In genomic region chr11:468493-468892, GRCh38 we compare ENCODE assay signal across 13 cellular contexts. TPM values are rescaled to one million over a fixed set of nuclear protein-coding genes. Genes with fewer than 3 reads are reported as not detected.
DNase-seq lines count a peak whose midpoint lies in the region; ATAC-seq and TF ChIP-seq lines count a peak whose summit lies in the region.
"Had no signal": no experiment of that assay in that cellular context is flagged by ENCODE, and none has a peak within 500 bp of the region (broad histone marks: within the 10 kb centered on the region; RNA-seq: fewer than 3 reads in every experiment).

No MANE protein-coding gene starts in this region.

- H3K79me1 ChIP-seq in neuronal stem cell (ENCODE audit: low read depth, low read length), result peaks cover 13% of the 10 kb centered on the region

- no peaks in the 10 kb centered on the region for H3K9me3 Mint-ChIP-seq in endodermal cell
- H3K9me3 Mint-ChIP-seq: activated naive CD4-positive, alpha-beta T cell treated with anti-CD3 and anti-CD28 coated beads, Interleukin-2, amount 10 ng/mL, durations not matched to agents 7 days and 5 days; T-helper 1 cell treated with Interleukin-12 subunit alpha and Interleukin-12 subunit beta and Interleukin-4 antibody, amounts not matched to agents 30 μg/mL and 1 μg/mL, for 36 hours had no signal

- H3K18ac ChIP-seq in neuronal stem cell (ENCODE audit: low read length), result no peak overlapping the region

- DNase-seq in NCI-H2227 (lab: John Stamatoyannopoulos, UW; ENCODE audit: unreplicated experiment), result peak; percentile 57
- no peak for DNase-seq in endodermal cell
- DNase-seq in lower lobe of right lung, result no peak
- no peak for DNase-seq in substantia nigra (lab: John Stamatoyannopoulos, UW)
- no peak for DNase-seq in gastrocnemius medialis
- no peak for DNase-seq in neuronal stem cell (ENCODE audit: low spot score)
- DNase-seq: activated CD8-positive, alpha-beta memory T cell treated with anti-CD3 and anti-CD28 coated beads for 24 hours; activated naive CD4-positive, alpha-beta T cell treated with anti-CD3 and anti-CD28 coated beads, Interleukin-2, amount 10 ng/mL, durations not matched to agents 7 days and 5 days; CD4-positive, CD25-positive, alpha-beta regulatory T cell; NCI-H146 had no signal

- H2AK5ac ChIP-seq in neuronal stem cell (ENCODE audit: low read depth, low read length), result no peak overlapping the region

- peak overlapping the region; percentile 24 for H3K27ac ChIP-seq in endodermal cell (ENCODE audit: low read depth, low read length)
- peak overlapping the region; percentile 8 for H3K27ac ChIP-seq in lower lobe of right lung
- peak overlapping the region; percentile 97 for H3K27ac ChIP-seq in substantia nigra (ENCODE audit: low read depth, low read length, poor library complexity, severe bottlenecking)
- H3K27ac ChIP-seq in gastrocnemius medialis, result peak overlapping the region in 2 of 4 donors; percentile 41 to 64
- no peak overlapping the region for H3K27ac ChIP-seq in neuronal stem cell (replicated peaks; ENCODE audit: low read length)

- H4K8ac ChIP-seq in neuronal stem cell (ENCODE audit: low read depth, low read length), result no peak overlapping the region

- H3K9ac ChIP-seq in endodermal cell (ENCODE audit: extremely low read depth, low read length, poor library complexity, severe bottlenecking) (no peak overlapping the region), neuronal stem cell (ENCODE audit: low read depth, low read length, poor library complexity) (no peak overlapping the region)

- H3K9me3 ChIP-seq in endodermal cell (ENCODE audit: control insufficient read depth, low read length) (no peaks in the 10 kb centered on the region), lower lobe of right lung (no peaks in the 10 kb centered on the region), gastrocnemius medialis (no peaks in the 10 kb centered on the region), neuronal stem cell (replicated peaks in 1 of 2; ENCODE audit: control insufficient read depth in 2 of 2, insufficient read depth in 1 of 2, low read depth in 1 of 2, low read length in 2 of 2) (peaks cover 0 to 2% of the 10 kb centered on the region in 2 donors)

- no peak overlapping the region for H2BK120ac ChIP-seq in neuronal stem cell (ENCODE audit: low read depth, low read length)

- no peak for TF ChIP-seq POLR2A in gastrocnemius medialis (IDR thresholded peaks at IDR 0.05)

- H2BK12ac ChIP-seq in neuronal stem cell (ENCODE audit: low read length), result no peak overlapping the region

- peak overlapping the region; percentile 53 for H3K27ac Mint-ChIP-seq in endodermal cell
- H3K27ac Mint-ChIP-seq: activated naive CD4-positive, alpha-beta T cell treated with anti-CD3 and anti-CD28 coated beads, Interleukin-2, amount 10 ng/mL, durations not matched to agents 7 days and 5 days; CD4-positive, CD25-positive, alpha-beta regulatory T cell; T-helper 1 cell treated with Interleukin-12 subunit alpha and Interleukin-12 subunit beta and Interleukin-4 antibody, amounts not matched to agents 30 μg/mL and 1 μg/mL, for 36 hours had no signal

- no peaks in the 10 kb centered on the region for H3K27me3 Mint-ChIP-seq in endodermal cell (ENCODE audit: insufficient read depth)
- H3K27me3 Mint-ChIP-seq: activated naive CD4-positive, alpha-beta T cell treated with anti-CD3 and anti-CD28 coated beads, Interleukin-2, amount 10 ng/mL, durations not matched to agents 7 days and 5 days; CD4-positive, CD25-positive, alpha-beta regulatory T cell had no signal

- no peak for ATAC-seq in lower lobe of right lung
- no peak for ATAC-seq in gastrocnemius medialis
- ATAC-seq in GM18502 (IDR thresholded peaks at IDR 0.05; ENCODE audit: poor library complexity, unreplicated experiment), result no peak
- no peak for ATAC-seq in GM18498 (IDR thresholded peaks at IDR 0.05; ENCODE audit: unreplicated experiment)

- no peak overlapping the region for H3K14ac ChIP-seq in neuronal stem cell (ENCODE audit: low read length)

- no peak overlapping the region for H4K91ac ChIP-seq in neuronal stem cell (ENCODE audit: low read depth, low read length, poor library complexity)

- H3K4me2 ChIP-seq in neuronal stem cell (ENCODE audit: insufficient read depth, low read length, poor library complexity, severe bottlenecking), result no peak overlapping the region

- peaks cover 14% of the 10 kb centered on the region for H3K36me3 ChIP-seq in endodermal cell (ENCODE audit: control insufficient read depth, insufficient read depth, low read length)
- peaks cover 6% of the 10 kb centered on the region for H3K36me3 ChIP-seq in lower lobe of right lung
- H3K36me3 ChIP-seq in gastrocnemius medialis, result no peaks in the 10 kb centered on the region
- H3K36me3 ChIP-seq in neuronal stem cell (replicated peaks in 1 of 2; ENCODE audit: control insufficient read depth in 2 of 2, insufficient read depth in 2 of 2, low read length in 2 of 2), result peaks cover 0 to 20% of the 10 kb centered on the region in 2 donors

- 87 to 94% methylated on average over 4 to 6 of the region's 6 CpGs for WGBS in endodermal cell (ENCODE audit: insufficient coverage in 1 of 2, insufficient read length in 1 of 2), 2 experiments
- WGBS in neuronal stem cell (ENCODE audit: extremely low coverage in 2 of 2, insufficient read length in 2 of 2, insufficient replicate concordance in 1 of 2), 2 donors, result no CpG with 5 or more reads among the region's 6 CpGs

- H3K27me3 ChIP-seq in endodermal cell (ENCODE audit: control insufficient read depth, insufficient read depth, low read length, poor library complexity, severe bottlenecking) (no peaks in the 10 kb centered on the region), lower lobe of right lung (ENCODE audit: low read depth) (no peaks in the 10 kb centered on the region), gastrocnemius medialis (no peaks in the 10 kb centered on the region), neuronal stem cell (ENCODE audit: control insufficient read depth in 3 of 3, insufficient read depth in 3 of 3, low read depth in 1 of 3, low read length in 3 of 3) (no peaks in the 10 kb centered on the region)

- no peak overlapping the region for H2BK5ac ChIP-seq in neuronal stem cell (ENCODE audit: low read length)

- no peak overlapping the region for H3K4ac ChIP-seq in neuronal stem cell (ENCODE audit: low read length)

- intact Hi-C loops in lower lobe of right lung (cut with DNase I), result no loop called here
- intact Hi-C loops in gastrocnemius medialis (cut with DNase I; ENCODE audit: low total_unique reads), result no loop called here

- in situ Hi-C loops in gastrocnemius medialis (cut with MboI; ENCODE audit: low sequenced_read_pairs in 4 of 4), result no loop called here

- H2BK15ac ChIP-seq in neuronal stem cell (ENCODE audit: low read length), result no peak overlapping the region

- H3K23ac ChIP-seq in neuronal stem cell (ENCODE audit: low read depth, low read length, poor library complexity), result no peak overlapping the region

- no peak overlapping the region for H3K4me3 Mint-ChIP-seq in endodermal cell
- H3K4me3 Mint-ChIP-seq: activated naive CD4-positive, alpha-beta T cell treated with anti-CD3 and anti-CD28 coated beads, Interleukin-2, amount 10 ng/mL, durations not matched to agents 7 days and 5 days; CD4-positive, CD25-positive, alpha-beta regulatory T cell; T-helper 1 cell treated with Interleukin-12 subunit alpha and Interleukin-12 subunit beta and Interleukin-4 antibody, amounts not matched to agents 30 μg/mL and 1 μg/mL, for 36 hours had no signal

- no peak for TF ChIP-seq CTCF in endodermal cell (conservative IDR thresholded peaks at IDR 0.05)
- TF ChIP-seq CTCF in lower lobe of right lung (IDR thresholded peaks at IDR 0.05), result no peak
- TF ChIP-seq CTCF in gastrocnemius medialis (IDR thresholded peaks at IDR 0.05 in 4 of 5, conservative IDR thresholded peaks at IDR 0.05 in 1 of 5), result no peak

- H3K36me3 Mint-ChIP-seq in endodermal cell (ENCODE audit: low read depth), result peaks cover 19% of the 10 kb centered on the region
- H3K36me3 Mint-ChIP-seq: CD4-positive, CD25-positive, alpha-beta regulatory T cell had no signal

- H3K4me1 ChIP-seq in endodermal cell (ENCODE audit: control insufficient read depth, insufficient read depth, low read length) (no peaks in the 10 kb centered on the region), lower lobe of right lung (peaks cover 29% of the 10 kb centered on the region), gastrocnemius medialis (peaks cover 8 to 21% of the 10 kb centered on the region in 2 donors), neuronal stem cell (ENCODE audit: control insufficient read depth in 2 of 2, insufficient read depth in 1 of 2, low read depth in 1 of 2, low read length in 2 of 2) (peaks cover 7 to 10% of the 10 kb centered on the region in 2 donors)

- H3K4me3 ChIP-seq in endodermal cell (ENCODE audit: low read length) (no peak overlapping the region), lower lobe of right lung (no peak overlapping the region), gastrocnemius medialis (no peak overlapping the region), neuronal stem cell (ENCODE audit: low read length in 2 of 2) (no peak overlapping the region)

- peaks cover 13% of the 10 kb centered on the region for H3K4me1 Mint-ChIP-seq in endodermal cell
- H3K4me1 Mint-ChIP-seq: activated naive CD4-positive, alpha-beta T cell treated with anti-CD3 and anti-CD28 coated beads, Interleukin-2, amount 10 ng/mL, durations not matched to agents 7 days and 5 days had no signal

- H2AFZ ChIP-seq in neuronal stem cell (ENCODE audit: low read length), result no peak overlapping the region

RNA-seq across cellular contexts. Expression of gene PTDSS2, which starts 18.4 kb away (rescaled TPM):
- total RNA-seq in endodermal cell, result 10 to 100 TPM; 55.2 to 56.1 TPM
- polyA plus RNA-seq in endodermal cell (2013, experiment 1 of 2), result 37.5 TPM
- 32.8 TPM for polyA plus RNA-seq in endodermal cell (2013, experiment 2 of 2)
- total RNA-seq in lower lobe of right lung, result 32.9 TPM
- 10 to 100 TPM; 21.7 to 31.5 (median 23.7) TPM for total RNA-seq in gastrocnemius medialis
- 27.4 TPM for polyA plus RNA-seq in neuronal stem cell (2013, experiment 1 of 2)
- 26.0 TPM for polyA plus RNA-seq in neuronal stem cell (2013, experiment 2 of 2)

RNA-seq across cellular contexts. Expression of gene ANO9, which starts 26.7 kb away (rescaled TPM):
- total RNA-seq in endodermal cell, result 10 to 100 TPM; 16.8 to 17.8 TPM
- 1.2 TPM for polyA plus RNA-seq in endodermal cell (2013, experiment 1 of 2)
- 0.50 TPM for polyA plus RNA-seq in endodermal cell (2013, experiment 2 of 2)
- total RNA-seq in lower lobe of right lung, result 21.6 TPM
- total RNA-seq in gastrocnemius medialis, result under 1 TPM in 2 of 4 donors, not detected in 2; 0.23 to 0.41 TPM
- polyA plus RNA-seq in neuronal stem cell (2013, experiment 1 of 2), result 2.8 TPM
- 1.9 TPM for polyA plus RNA-seq in neuronal stem cell (2013, experiment 2 of 2)

RNA-seq across cellular contexts. Expression of gene RNH1, which starts 38.5 kb away (rescaled TPM):
- total RNA-seq in endodermal cell (10 to 100 TPM; 42.7 to 43.2 TPM), lower lobe of right lung (237 TPM), gastrocnemius medialis (100 to 1,000 TPM; 138 to 197 (median 159) TPM)
- 43.7 TPM for polyA plus RNA-seq in endodermal cell (2013, experiment 1 of 2)
- polyA plus RNA-seq in endodermal cell (2013, experiment 2 of 2), result 42.8 TPM
- polyA plus RNA-seq in neuronal stem cell (2013, experiment 1 of 2), result 35.7 TPM
- 35.1 TPM for polyA plus RNA-seq in neuronal stem cell (2013, experiment 2 of 2)

RNA-seq across cellular contexts. Expression of gene SIGIRR, which starts 53.7 kb away (rescaled TPM):
- total RNA-seq in endodermal cell (10 to 100 TPM; 63.3 to 67.4 TPM), lower lobe of right lung (91.8 TPM), gastrocnemius medialis (10 to 100 TPM in 3 of 4 donors, 1 to 10 TPM in 1; 4.2 to 21.6 (median 11.9) TPM)
- polyA plus RNA-seq in endodermal cell (2013, experiment 1 of 2), result 18.6 TPM
- polyA plus RNA-seq in endodermal cell (2013, experiment 2 of 2), result 14.9 TPM
- polyA plus RNA-seq in neuronal stem cell (2013, experiment 1 of 2), result 15.1 TPM
- 13.4 TPM for polyA plus RNA-seq in neuronal stem cell (2013, experiment 2 of 2)

Comparison
In these comparisons a context has a peak if more than half of its experiments do, and no peak if none do; other contexts are left out.
1. RNA of gene ANO9, which starts 26.7 kb away (total RNA-seq): 21.6 TPM in lower lobe of right lung (single experiment) and 16.8 to 17.8 TPM in endodermal cell; 0.23 to 0.41 TPM in gastrocnemius medialis; every median in the first group is over 10 times any median in the second.